Comparison of ENCODE assay signal across 26 cellular contexts in the genomic region with DNA sequence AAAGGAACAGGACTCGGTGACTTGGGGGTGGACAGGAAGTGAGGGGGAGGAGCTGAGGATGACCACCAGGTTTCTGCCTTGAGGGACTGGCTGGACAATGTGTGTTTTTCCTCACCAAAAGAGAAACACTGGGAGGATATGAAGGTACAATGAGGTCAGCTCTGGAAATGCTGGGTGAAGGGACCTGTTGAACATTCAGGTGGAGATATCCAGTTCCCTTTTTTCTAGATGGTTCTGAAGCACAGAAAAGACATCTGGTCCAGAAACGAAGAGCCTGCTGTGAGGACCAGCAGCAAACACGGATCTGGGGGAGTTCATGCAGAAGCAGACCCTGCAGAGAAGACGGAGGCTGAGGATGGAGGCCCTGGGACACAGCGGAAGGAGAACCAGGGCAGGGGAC. TPM values are rescaled to one million over a fixed set of nuclear protein-coding genes. Genes with fewer than 3 reads are reported as not detected.
DNase-seq lines count a peak whose midpoint lies in the region; ATAC-seq and TF ChIP-seq lines count a peak whose summit lies in the region.
"Had no signal": no experiment of that assay in that cellular context is flagged by ENCODE, and none has a peak within 500 bp of the region (broad histone marks: within the 10 kb centered on the region; RNA-seq: fewer than 3 reads in every experiment).

No MANE protein-coding gene starts in this region.

- no peaks in the 10 kb centered on the region for H3K27me3 Mint-ChIP-seq in type B pancreatic cell
- H3K27me3 Mint-ChIP-seq: activated CD4-positive, alpha-beta T cell treated with anti-CD3 and anti-CD28 coated beads, Interleukin-2, amount 10 ng/mL, durations not matched to agents 7 days and 5 days; dendritic cell treated with granulocyte-macrophage colony-stimulating factor and Interleukin-4, amounts not matched to agents 40 ng/mL and 50 ng/mL, for 4 days; natural killer cell treated with Interleukin-12 subunit alpha and Interleukin-12 subunit beta and Interleukin-15 and Interleukin-18, amount 100 ng/mL, for 72 hours had no signal

- no peak overlapping the region for H3K18ac ChIP-seq in mesenchymal stem cell (ENCODE audit: low read depth in 1 of 2, low read length in 2 of 2)

- H3K9me2 ChIP-seq in PC-9 (ENCODE audit: insufficient read depth) = no peaks in the 10 kb centered on the region
- H3K9me2 ChIP-seq: SK-N-SH had no signal

- H3K9me3 ChIP-seq in heart left ventricle = no peaks in the 10 kb centered on the region
- H3K9me3 ChIP-seq in right cardiac atrium (ENCODE audit: control insufficient read depth, low read length) = no peaks in the 10 kb centered on the region
- H3K9me3 ChIP-seq in Panc1 (ENCODE audit: control insufficient read depth, insufficient read depth, low read depth, low read length) = no peaks in the 10 kb centered on the region
- no peaks in the 10 kb centered on the region for H3K9me3 ChIP-seq in mesenchymal stem cell (ENCODE audit: control insufficient read depth, low read length)
- no peaks in the 10 kb centered on the region for H3K9me3 ChIP-seq in thoracic aorta
- no peaks in the 10 kb centered on the region for H3K9me3 ChIP-seq in PC-9 (ENCODE audit: insufficient read depth, low read depth)
- H3K9me3 ChIP-seq: A549, SK-N-SH, thyroid gland had no signal

- H3K14ac ChIP-seq in mesenchymal stem cell (ENCODE audit: low read length in 2 of 2) = no peak overlapping the region

- H2AFZ ChIP-seq in mesenchymal stem cell (ENCODE audit: low read depth, low read length) (no peak overlapping the region), PC-9 (no peak overlapping the region)

- H3K4me3 ChIP-seq in heart left ventricle = no peak overlapping the region
- H3K4me3 ChIP-seq in right cardiac atrium (ENCODE audit: low read length) = no peak overlapping the region
- no peak overlapping the region for H3K4me3 ChIP-seq in Panc1 (ENCODE audit: low read depth in 2 of 2, low read length in 2 of 2)
- H3K4me3 ChIP-seq in mesenchymal stem cell (ENCODE audit: insufficient read depth in 1 of 2, low read depth in 1 of 2, low read length in 2 of 2) = no peak overlapping the region
- no peak overlapping the region for H3K4me3 ChIP-seq in thoracic aorta
- H3K4me3 ChIP-seq in PC-9 = no peak overlapping the region
- H3K4me3 ChIP-seq: A549, thyroid gland had no signal

- 77 to 83% (median 80%) methylated on average over 5 of the region's 5 CpGs for WGBS in heart left ventricle, 4 donors
- 85% methylated on average over 5 of the region's 5 CpGs for WGBS in right cardiac atrium
- WGBS in mesenchymal stem cell = 94% methylated on average over 5 of the region's 5 CpGs

- no peak overlapping the region for H3K4me2 ChIP-seq in mesenchymal stem cell (ENCODE audit: low read length, poor library complexity, severe bottlenecking)
- H3K4me2 ChIP-seq in PC-9 = no peak overlapping the region
- H3K4me2 ChIP-seq: A549, SK-N-SH had no signal

- intact Hi-C loops in heart left ventricle (cut with DNase I) (no loop called here), right cardiac atrium (cut with DNase I) (no loop called here), Panc1 (cut with micrococcal nuclease; ENCODE audit: unreplicated experiment) (no loop called here), PC-9 (cut with micrococcal nuclease; ENCODE audit: unreplicated experiment) (no loop called here)

- peak overlapping the region; percentile 34 for H2AK5ac ChIP-seq in mesenchymal stem cell (ENCODE audit: low read length, severe bottlenecking)

- BruUV-seq in Panc1 (replicated peaks; lab: Mats Ljungman, UMichigan) (no TSS peak), PC-9 (replicated peaks; lab: Mats Ljungman, UMichigan) (no TSS peak)

- peaks cover 36% of the 10 kb centered on the region for H3K4me1 Mint-ChIP-seq in type B pancreatic cell (ENCODE audit: unreplicated experiment)

- no peak overlapping the region for H3K23ac ChIP-seq in mesenchymal stem cell (ENCODE audit: low read length in 2 of 2)

- peaks cover 4% of the 10 kb centered on the region for H3K36me3 Mint-ChIP-seq in type B pancreatic cell
- H3K36me3 Mint-ChIP-seq: mesothelial cell of epicardium; natural killer cell treated with Interleukin-12 subunit alpha and Interleukin-12 subunit beta and Interleukin-15 and Interleukin-18, amount 100 ng/mL, for 72 hours had no signal

- H4K20me1 ChIP-seq in PC-9 (ENCODE audit: insufficient read depth) = no peaks in the 10 kb centered on the region

- POLR2A ChIA-PET in Panc1 (lab: Charles Lee) = no interaction called here
- POLR2A ChIA-PET in PC-9 (lab: Charles Lee; ENCODE audit: unreplicated experiment) = no interaction called here

- no peak overlapping the region for H3K27ac Mint-ChIP-seq in type B pancreatic cell
- H3K27ac Mint-ChIP-seq: activated CD4-positive, alpha-beta T cell treated with anti-CD3 and anti-CD28 coated beads, Interleukin-2, amount 10 ng/mL, durations not matched to agents 7 days and 5 days; dendritic cell treated with granulocyte-macrophage colony-stimulating factor and Interleukin-4, amounts not matched to agents 40 ng/mL and 50 ng/mL, for 4 days; mesothelial cell of epicardium had no signal

- TF ChIP-seq CTCF in heart left ventricle (IDR thresholded peaks at IDR 0.05) = no peak
- TF ChIP-seq CTCF in Panc1 (IDR thresholded peaks at IDR 0.05) = no peak
- TF ChIP-seq CTCF in thoracic aorta (IDR thresholded peaks at IDR 0.05) = no peak
- TF ChIP-seq CTCF in PC-9 (conservative IDR thresholded peaks at IDR 0.05) = no peak
- no peak for TF ChIP-seq CTCF in type B pancreatic cell (conservative IDR thresholded peaks at IDR 0.05)

- H3K4ac ChIP-seq in mesenchymal stem cell (ENCODE audit: low read depth in 1 of 2, low read length in 2 of 2) = no peak overlapping the region

- H3K27me3 ChIP-seq in heart left ventricle (no peaks in the 10 kb centered on the region), right cardiac atrium (ENCODE audit: control insufficient read depth, insufficient read depth) (no peaks in the 10 kb centered on the region), Panc1 (ENCODE audit: control insufficient read depth, insufficient read depth, low read length) (no peaks in the 10 kb centered on the region), mesenchymal stem cell (ENCODE audit: control insufficient read depth in 1 of 2, insufficient read depth in 1 of 2, low read length in 2 of 2) (no peaks in the 10 kb centered on the region), thoracic aorta (replicated peaks; ENCODE audit: insufficient read depth) (no peaks in the 10 kb centered on the region), PC-9 (ENCODE audit: insufficient read depth, low read depth) (no peaks in the 10 kb centered on the region)
- H3K27me3 ChIP-seq: thyroid gland had no signal

- ATAC-seq in heart left ventricle (no peak), right cardiac atrium (no peak), Panc1 (no peak), thoracic aorta (ENCODE audit: insufficient number of reproducible peaks, low FRiP score, low read depth) (no peak)
- ATAC-seq: A549; left lobe of liver; natural killer cell treated with Interleukin-12 subunit alpha and Interleukin-12 subunit beta and Interleukin-15 and Interleukin-18, amount 100 ng/mL, for 72 hours had no signal

- CTCF ChIA-PET in Panc1 (lab: Charles Lee) = no interaction called here
- CTCF ChIA-PET in PC-9 (lab: Charles Lee) = no interaction called here

- no peak overlapping the region for H3K9ac ChIP-seq in mesenchymal stem cell (ENCODE audit: low read length)
- H3K9ac ChIP-seq: SK-N-SH had no signal

- H3K27ac ChIP-seq in heart left ventricle (peak overlapping the region in 10 of 12 donors; percentile 1 to 90 (median 83)), right cardiac atrium (ENCODE audit: low read length) (no peak overlapping the region), Panc1 (ENCODE audit: low read length) (peak overlapping the region; percentile 41), mesenchymal stem cell (ENCODE audit: low read length, poor library complexity, severe bottlenecking) (no peak overlapping the region), thoracic aorta (peak overlapping the region; percentile 33 to 48), PC-9 (no peak overlapping the region)
- H3K27ac ChIP-seq: A549, HL-60, thyroid gland had no signal

- H3K79me1 ChIP-seq in mesenchymal stem cell (replicated peaks; ENCODE audit: low read length, poor library complexity, severe bottlenecking) = peaks cover 10% of the 10 kb centered on the region

- H2BK12ac ChIP-seq in mesenchymal stem cell (ENCODE audit: low read length in 2 of 2) = no peak overlapping the region

- DNase-seq in heart left ventricle = no peak
- no peak for DNase-seq in right cardiac atrium
- no peak for DNase-seq in Panc1 (ENCODE audit: low read depth, low spot score)
- no peak for DNase-seq in mesenchymal stem cell
- DNase-seq in thoracic aorta (ENCODE audit: low spot score) = no peak
- DNase-seq in PC-9 = no peak
- no peak for DNase-seq in OCI-M1 (lab: John Stamatoyannopoulos, UW)
- no peak for DNase-seq in type B pancreatic cell (ENCODE audit: extremely low spot score, unreplicated experiment)
- DNase-seq: activated CD4-positive, alpha-beta T cell treated with anti-CD3 and anti-CD28 coated beads, Interleukin-2, amount 10 ng/mL, durations not matched to agents 7 days and 5 days; activated CD8-positive, alpha-beta memory T cell treated with anti-CD3 and anti-CD28 coated beads, Interleukin-2, amount 50 U/mL, for 4 hours; activated gamma-delta T cell; EL; head of caudate nucleus; MM.1S; NCI-H146; NCI-H2171; NCI-H524 treated with DMSO at 0.1 percent for 48 hours; SK-N-SH; T-helper 2 cell; thyroid gland had no signal

- H2BK15ac ChIP-seq in mesenchymal stem cell (ENCODE audit: low read depth, poor library complexity, severe bottlenecking) = no peak overlapping the region

- no peak overlapping the region for H3K4me3 Mint-ChIP-seq in type B pancreatic cell
- H3K4me3 Mint-ChIP-seq: activated CD4-positive, alpha-beta T cell treated with anti-CD3 and anti-CD28 coated beads, Interleukin-2, amount 10 ng/mL, durations not matched to agents 7 days and 5 days; dendritic cell treated with granulocyte-macrophage colony-stimulating factor and Interleukin-4, amounts not matched to agents 40 ng/mL and 50 ng/mL, for 4 days; mesothelial cell of epicardium; natural killer cell treated with Interleukin-12 subunit alpha and Interleukin-12 subunit beta and Interleukin-15 and Interleukin-18, amount 100 ng/mL, for 72 hours had no signal

- no peak overlapping the region for H2BK120ac ChIP-seq in mesenchymal stem cell (ENCODE audit: low read depth, low read length)

- peaks cover 46% of the 10 kb centered on the region for H3K79me2 ChIP-seq in PC-9 (ENCODE audit: low read depth)

- peaks cover 9 to 95% (median 80%) of the 10 kb centered on the region in 12 donors for H3K4me1 ChIP-seq in heart left ventricle
- peaks cover 27% of the 10 kb centered on the region for H3K4me1 ChIP-seq in right cardiac atrium (ENCODE audit: control insufficient read depth, insufficient read depth, low read length)
- peaks cover 79% of the 10 kb centered on the region for H3K4me1 ChIP-seq in Panc1 (ENCODE audit: control insufficient read depth, insufficient read depth, low read length)
- peaks cover 17% of the 10 kb centered on the region for H3K4me1 ChIP-seq in mesenchymal stem cell (ENCODE audit: control insufficient read depth, insufficient read depth, low read depth, low read length)
- H3K4me1 ChIP-seq in thoracic aorta (ENCODE audit: control insufficient read depth in 1 of 2, low read depth in 2 of 2) = peaks cover 34 to 80% of the 10 kb centered on the region in 2 donors
- peaks cover 22% of the 10 kb centered on the region for H3K4me1 ChIP-seq in PC-9 (replicated peaks; ENCODE audit: insufficient read depth)

- H3F3A ChIP-seq in PC-9 (ENCODE audit: insufficient read depth, low read depth) = peaks cover 19% of the 10 kb centered on the region

- H2BK5ac ChIP-seq in mesenchymal stem cell (ENCODE audit: low read depth, low read length, poor library complexity, severe bottlenecking) = no peak overlapping the region

- in situ Hi-C loops in Panc1 (cut with HindIII; ENCODE audit: low pct_unique_long_range_greater_than_20kb, low sequenced_read_pairs) = no loop called here

- peak overlapping the region; percentile 69 for H4K91ac ChIP-seq in mesenchymal stem cell (ENCODE audit: low read length)

- no peak overlapping the region for H4K8ac ChIP-seq in mesenchymal stem cell (ENCODE audit: low read length)

- no peaks in the 10 kb centered on the region for H3K36me3 ChIP-seq in heart left ventricle
- H3K36me3 ChIP-seq in Panc1 (ENCODE audit: control insufficient read depth, insufficient read depth, low read length) = no peaks in the 10 kb centered on the region
- H3K36me3 ChIP-seq in mesenchymal stem cell (ENCODE audit: control insufficient read depth in 1 of 2, insufficient read depth in 2 of 2, low read depth in 1 of 2, low read length in 2 of 2) = no peaks in the 10 kb centered on the region
- H3K36me3 ChIP-seq in thoracic aorta = no peaks in the 10 kb centered on the region
- H3K36me3 ChIP-seq in PC-9 (ENCODE audit: low read depth) = no peaks in the 10 kb centered on the region
- H3K36me3 ChIP-seq: thyroid gland had no signal

- no peak for TF ChIP-seq POLR2A in heart left ventricle (IDR thresholded peaks at IDR 0.05)

- no peaks in the 10 kb centered on the region for H3K9me3 Mint-ChIP-seq in type B pancreatic cell
- H3K9me3 Mint-ChIP-seq: activated CD4-positive, alpha-beta T cell treated with anti-CD3 and anti-CD28 coated beads, Interleukin-2, amount 10 ng/mL, durations not matched to agents 7 days and 5 days; mesothelial cell of epicardium; natural killer cell treated with Interleukin-12 subunit alpha and Interleukin-12 subunit beta and Interleukin-15 and Interleukin-18, amount 100 ng/mL, for 72 hours had no signal

RNA-seq across cellular contexts. Expression of gene ARHGAP17, which starts 17.5 kb away (rescaled TPM):
- total RNA-seq in heart left ventricle = 100 to 1,000 TPM in 1 of 9 donors, 10 to 100 TPM in 8; 26.3 to 105 (median 70.4) TPM
- polyA plus RNA-seq in heart left ventricle = 10 to 100 TPM; 35.1 to 38.2 TPM
- 10 to 100 TPM; 45.4 to 58.2 (median 52.6) TPM for total RNA-seq in right cardiac atrium
- 33.5 TPM for polyA plus RNA-seq in right cardiac atrium
- total RNA-seq in Panc1 (2021; ENCODE audit: unreplicated experiment) = 113 TPM
- polyA plus RNA-seq in Panc1 (2012; ENCODE audit: insufficient read length) = 75.4 TPM
- polyA plus RNA-seq in mesenchymal stem cell (2013, experiment 1 of 2) = 59.1 TPM
- polyA plus RNA-seq in mesenchymal stem cell (2013, experiment 2 of 2) = 55.8 TPM
- total RNA-seq in thoracic aorta = 10 to 100 TPM; 39.0 to 83.2 TPM
- 69.6 and 74.6 TPM in 2 replicates for total RNA-seq in PC-9 (2021)
- 72.6 and 88.0 TPM in 2 replicates for total RNA-seq in type B pancreatic cell (ENCODE audit: low replicate concordance)

Comparison
In these comparisons a context has a peak if more than half of its experiments do, and no peak if none do; other contexts are left out.
1. H3K27ac ChIP-seq: peak in heart left ventricle (10 of 12), Panc1 (single experiment) and thoracic aorta (2 of 2); none in right cardiac atrium (single experiment), mesenchymal stem cell (single experiment) and PC-9 (single experiment).